21 cellular contexts compared by ENCODE assay signal in the genomic region with DNA sequence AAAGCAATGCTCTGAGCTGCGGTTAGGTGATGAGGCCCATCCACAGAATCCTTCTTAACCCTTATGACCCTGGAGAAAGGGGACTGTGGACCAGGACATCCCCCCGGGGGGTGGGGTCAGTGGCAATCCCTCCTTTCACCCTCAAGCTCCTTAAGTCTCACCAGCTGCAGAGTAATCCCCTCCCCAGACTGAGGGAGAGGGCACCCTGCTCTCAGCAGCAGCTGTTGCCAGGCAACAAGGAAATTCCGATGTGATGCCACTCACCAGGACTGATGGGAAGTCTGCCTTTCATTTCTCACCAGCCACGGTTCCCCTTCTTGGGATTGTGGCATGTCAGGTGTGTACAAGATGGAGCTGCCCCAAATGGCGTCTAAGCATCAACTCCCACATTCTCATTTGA.
DNase-seq lines count a peak whose midpoint lies in the region; ATAC-seq, FAIRE-seq and TF ChIP-seq lines count a peak whose summit lies in the region.
"Had no signal": no experiment of that assay in that cellular context is flagged by ENCODE, and none has a peak within 500 bp of the region (broad histone marks: within the 10 kb centered on the region; RNA-seq: fewer than 3 reads in every experiment).

No MANE protein-coding gene starts in this region.

- H3K9me3 ChIP-seq in HepG2 (ENCODE audit: low read length) (no peaks in the 10 kb centered on the region), right lobe of liver (no peaks in the 10 kb centered on the region), neuronal stem cell (replicated peaks in 1 of 2; ENCODE audit: control insufficient read depth in 2 of 2, insufficient read depth in 1 of 2, low read depth in 1 of 2, low read length in 2 of 2) (no peaks in the 10 kb centered on the region)
- H3K9me3 ChIP-seq: BLaER1 treated with 17β-estradiol and CSF1 and Interleukin-3, amounts not matched to agents 10 nM and 100 nM; HAP-1; Peyer's patch had no signal

- H3K27me3 ChIP-seq in HepG2 (ENCODE audit: control insufficient read depth in 1 of 2, insufficient read depth in 2 of 2, low read length in 2 of 2) (no peaks in the 10 kb centered on the region), right lobe of liver (no peaks in the 10 kb centered on the region), neuronal stem cell (ENCODE audit: control insufficient read depth in 3 of 3, insufficient read depth in 3 of 3, low read depth in 1 of 3, low read length in 3 of 3) (peaks cover 0 to 2% (median 0%) of the 10 kb centered on the region in 3 experiments)
- H3K27me3 ChIP-seq: BLaER1 treated with 17β-estradiol and CSF1 and Interleukin-3, amounts not matched to agents 10 nM and 100 nM; Peyer's patch had no signal

- no peak overlapping the region for H3K4ac ChIP-seq in neuronal stem cell (ENCODE audit: low read length)

- no peak for TF ChIP-seq RAD21 in HepG2 (CRISPR knock-in tag; IDR thresholded peaks at IDR 0.05)

- no peaks in the 10 kb centered on the region for H3K79me2 ChIP-seq in HepG2 (ENCODE audit: insufficient read depth, low read length)

- no peak overlapping the region for H2AK5ac ChIP-seq in neuronal stem cell (ENCODE audit: low read depth, low read length)

- H3K18ac ChIP-seq in neuronal stem cell (ENCODE audit: low read length), result no peak overlapping the region

- H3K23ac ChIP-seq in neuronal stem cell (ENCODE audit: low read depth, low read length, poor library complexity), result no peak overlapping the region

- peaks cover 13 to 18% of the 10 kb centered on the region in 2 donors for H3K27me3 Mint-ChIP-seq in natural killer cell treated with Interleukin-12 subunit alpha and Interleukin-12 subunit beta and Interleukin-15 and Interleukin-18, amount 100 ng/mL, for 72 hours
- H3K27me3 Mint-ChIP-seq in Calu3 (ENCODE audit: unreplicated experiment), result no peaks in the 10 kb centered on the region

- H3K4me3 ChIP-seq in HepG2 (replicated peaks in 1 of 3; ENCODE audit: insufficient read depth in 1 of 3, low read depth in 2 of 3, low read length in 3 of 3) (no peak overlapping the region), right lobe of liver (no peak overlapping the region), neuronal stem cell (ENCODE audit: low read length in 2 of 2) (no peak overlapping the region)
- H3K4me3 ChIP-seq: BLaER1 treated with 17β-estradiol and CSF1 and Interleukin-3, amounts not matched to agents 10 nM and 100 nM; GM23248; HAP-1; Peyer's patch had no signal

- no peaks in the 10 kb centered on the region for H4K20me1 ChIP-seq in HepG2 (ENCODE audit: insufficient read depth, low read length)
- H4K20me1 ChIP-seq: BLaER1 treated with 17β-estradiol and CSF1 and Interleukin-3, amounts not matched to agents 10 nM and 100 nM had no signal

- no peak for DNase-seq in HepG2 (ENCODE audit: low spot score)
- no peak for DNase-seq in right lobe of liver
- DNase-seq in ecto neural progenitor cell (ENCODE audit: low spot score), result peak; percentile 55
- peak; percentile 8 for DNase-seq in neuronal stem cell (ENCODE audit: low spot score)
- DNase-seq in natural killer cell treated with Interleukin-12 subunit alpha and Interleukin-12 subunit beta and Interleukin-15 and Interleukin-18, amount 100 ng/mL, for 72 hours (ENCODE audit: low spot score), result no peak
- no peak for DNase-seq in stimulated activated naive CD4-positive, alpha-beta T cell treated with Interleukin-2 at 50 U/mL for 16 hours (lab: John Stamatoyannopoulos, UW)
- no peak for DNase-seq in Calu3
- DNase-seq: CD8-positive, alpha-beta T cell; GM23248; MM.1S; NCI-H1092 treated with DMSO at 0.1 percent for 48 hours; NCI-H2081; Peyer's patch had no signal

- peaks cover 6 to 10% of the 10 kb centered on the region in 2 donors for H3K4me1 Mint-ChIP-seq in natural killer cell treated with Interleukin-12 subunit alpha and Interleukin-12 subunit beta and Interleukin-15 and Interleukin-18, amount 100 ng/mL, for 72 hours (ENCODE audit: low read depth in 2 of 2)
- H3K4me1 Mint-ChIP-seq in Calu3 (ENCODE audit: low read depth, unreplicated experiment), result peaks cover 9% of the 10 kb centered on the region

- H3K4me3 Mint-ChIP-seq in natural killer cell treated with Interleukin-12 subunit alpha and Interleukin-12 subunit beta and Interleukin-15 and Interleukin-18, amount 100 ng/mL, for 72 hours, result no peak overlapping the region
- H3K4me3 Mint-ChIP-seq in Calu3 (ENCODE audit: low read depth, unreplicated experiment), result no peak overlapping the region
- H3K4me3 Mint-ChIP-seq: CD8-positive, alpha-beta T cell had no signal

- H3K79me1 ChIP-seq in neuronal stem cell (ENCODE audit: low read depth, low read length), result no peaks in the 10 kb centered on the region

- CTCF ChIA-PET in HepG2 (lab: Yijun Ruan, JAX; ENCODE audit: low intra/inter-chr PET ratio, low total read pairs), result no interaction called here
- CTCF ChIA-PET in Calu3 (lab: Charles Lee), result interaction anchor here (0.7 kb wide), 1 partner anchor 1107 kb away, joined by 3 read pairs; no protein-coding TSS in a partner anchor

- H2BK120ac ChIP-seq in neuronal stem cell (ENCODE audit: low read depth, low read length), result no peak overlapping the region

- FAIRE-seq in HepG2 (lab: Jason Lieb, UNC), result no peak
- FAIRE-seq: D721Med, GM12892, GM18507, HTR-8/SVneo had no signal

- TF ChIP-seq POLR2A in HepG2 (IDR thresholded peaks at IDR 0.05; ENCODE audit: insufficient read depth in 1 of 2, low read depth in 2 of 2, low read length in 2 of 2) (no peak), right lobe of liver (IDR thresholded peaks at IDR 0.05) (no peak)

- H2BK5ac ChIP-seq in neuronal stem cell (ENCODE audit: low read length), result no peak overlapping the region

- 100% methylated on average over 5 of the region's 5 CpGs for WGBS in HepG2 (ENCODE audit: low lambda C conversion rate)
- 83% methylated on average over 1 of the region's 5 CpGs for WGBS in right lobe of liver (ENCODE audit: insufficient coverage, low coverage, low lambda C conversion rate, missing lambda C conversion rate)
- WGBS in neuronal stem cell (ENCODE audit: extremely low coverage in 2 of 2, insufficient read length in 2 of 2, insufficient replicate concordance in 1 of 2), 2 donors, result no CpG with 5 or more reads among the region's 5 CpGs

- no peaks in the 10 kb centered on the region for H3K36me3 Mint-ChIP-seq in natural killer cell treated with Interleukin-12 subunit alpha and Interleukin-12 subunit beta and Interleukin-15 and Interleukin-18, amount 100 ng/mL, for 72 hours
- no peaks in the 10 kb centered on the region for H3K36me3 Mint-ChIP-seq in Calu3 (ENCODE audit: insufficient read depth, unreplicated experiment)
- H3K36me3 Mint-ChIP-seq: CD8-positive, alpha-beta T cell had no signal

- H2BK15ac ChIP-seq in neuronal stem cell (ENCODE audit: low read length), result no peak overlapping the region

- peak overlapping the region; percentile 78 for H3K27ac ChIP-seq in HepG2 (ENCODE audit: extremely low read length, insufficient read depth, low read length)
- no peak overlapping the region for H3K27ac ChIP-seq in right lobe of liver
- no peak overlapping the region for H3K27ac ChIP-seq in neuronal stem cell (replicated peaks; ENCODE audit: low read length)
- H3K27ac ChIP-seq: BLaER1 treated with 17β-estradiol and CSF1 and Interleukin-3, amounts not matched to agents 10 nM and 100 nM; GM23248; Peyer's patch had no signal

- no peak overlapping the region for H3K14ac ChIP-seq in neuronal stem cell (ENCODE audit: low read length)

- no peak overlapping the region for H2AFZ ChIP-seq in HepG2 (ENCODE audit: low read length)
- no peak overlapping the region for H2AFZ ChIP-seq in neuronal stem cell (ENCODE audit: low read length)
- H2AFZ ChIP-seq: GM23248 had no signal

- TF ChIP-seq CTCF in HepG2 (CRISPR knock-in tag; IDR thresholded peaks at IDR 0.05), result no peak
- no peak for TF ChIP-seq CTCF in right lobe of liver (IDR thresholded peaks at IDR 0.05)
- TF ChIP-seq CTCF in Calu3 (IDR thresholded peaks at IDR 0.05; ENCODE audit: unreplicated experiment), result no peak

- H3K9me3 Mint-ChIP-seq in natural killer cell treated with Interleukin-12 subunit alpha and Interleukin-12 subunit beta and Interleukin-15 and Interleukin-18, amount 100 ng/mL, for 72 hours, result no peaks in the 10 kb centered on the region
- no peaks in the 10 kb centered on the region for H3K9me3 Mint-ChIP-seq in Calu3 (ENCODE audit: low read depth, unreplicated experiment)
- H3K9me3 Mint-ChIP-seq: CD8-positive, alpha-beta T cell had no signal

- BruUV-seq in HepG2 (replicated peaks; lab: Mats Ljungman, UMichigan) (no TSS peak), Calu3 (replicated peaks; lab: Mats Ljungman, UMichigan) (no TSS peak)

- in situ Hi-C loops in HepG2 (cut with HindIII; ENCODE audit: extremely low pct_ligation_motif_present, low pct_unique_long_range_greater_than_20kb), result no loop called here

- H3K4me2 ChIP-seq in HepG2 (ENCODE audit: low read depth, low read length) (no peak overlapping the region), neuronal stem cell (ENCODE audit: insufficient read depth, low read length, poor library complexity, severe bottlenecking) (no peak overlapping the region)
- H3K4me2 ChIP-seq: BLaER1 treated with 17β-estradiol and CSF1 and Interleukin-3, amounts not matched to agents 10 nM and 100 nM had no signal

- peaks cover 11 to 38% of the 10 kb centered on the region in 2 experiments; a peak in 4 of 5 replicates for H3K36me3 ChIP-seq in HepG2 (replicated peaks in 1 of 2; ENCODE audit: control insufficient read depth in 1 of 2, insufficient read depth in 2 of 2, low read length in 2 of 2)
- H3K36me3 ChIP-seq in right lobe of liver, result peaks cover 0 to 17% (median 0%) of the 10 kb centered on the region in 4 donors
- peaks cover 26 to 94% of the 10 kb centered on the region in 2 donors for H3K36me3 ChIP-seq in neuronal stem cell (replicated peaks in 1 of 2; ENCODE audit: control insufficient read depth in 2 of 2, insufficient read depth in 2 of 2, low read length in 2 of 2)
- H3K36me3 ChIP-seq: BLaER1 treated with 17β-estradiol and CSF1 and Interleukin-3, amounts not matched to agents 10 nM and 100 nM had no signal

- H3K27ac Mint-ChIP-seq in natural killer cell treated with Interleukin-12 subunit alpha and Interleukin-12 subunit beta and Interleukin-15 and Interleukin-18, amount 100 ng/mL, for 72 hours, result no peak overlapping the region
- no peak overlapping the region for H3K27ac Mint-ChIP-seq in Calu3 (ENCODE audit: unreplicated experiment)
- H3K27ac Mint-ChIP-seq: CD8-positive, alpha-beta T cell had no signal

- TF ChIP-seq EP300 in HepG2 (IDR thresholded peaks at IDR 0.05; ENCODE audit: low read depth in 2 of 2, low read length in 2 of 2) (no peak), HepG2 (CRISPR knock-in tag; IDR thresholded peaks at IDR 0.05; ENCODE audit: borderline replicate concordance) (no peak)

- H2BK12ac ChIP-seq in neuronal stem cell (ENCODE audit: low read length), result no peak overlapping the region

- ATAC-seq in HepG2 (no peak), right lobe of liver (no peak), HG03280 (IDR thresholded peaks at IDR 0.05; ENCODE audit: unreplicated experiment) (no peak)
- ATAC-seq in natural killer cell treated with Interleukin-12 subunit alpha and Interleukin-12 subunit beta and Interleukin-15 and Interleukin-18, amount 100 ng/mL, for 72 hours, result no peak
- ATAC-seq: CD8-positive, alpha-beta T cell; Right ventricle myocardium inferior had no signal

- POLR2A ChIA-PET in HepG2 (lab: Yijun Ruan, JAX), result no interaction called here

- peak overlapping the region; percentile 50 for H4K91ac ChIP-seq in neuronal stem cell (ENCODE audit: low read depth, low read length, poor library complexity)

- H3K9ac ChIP-seq in HepG2 (ENCODE audit: insufficient read depth, low read depth, low read length) (no peak overlapping the region), neuronal stem cell (ENCODE audit: low read depth, low read length, poor library complexity) (no peak overlapping the region)
- H3K9ac ChIP-seq: BLaER1 treated with 17β-estradiol and CSF1 and Interleukin-3, amounts not matched to agents 10 nM and 100 nM; GM23248 had no signal

- H4K8ac ChIP-seq in neuronal stem cell (ENCODE audit: low read depth, low read length), result no peak overlapping the region

- intact Hi-C loops in HepG2 (cut with micrococcal nuclease; ENCODE audit: unreplicated experiment), result no loop called here
- intact Hi-C loops in right lobe of liver (cut with DNase I), result no loop called here
- intact Hi-C loops in Calu3 (cut with micrococcal nuclease; ENCODE audit: unreplicated experiment), result no loop called here

- H3K4me1 ChIP-seq in HepG2 (ENCODE audit: insufficient read depth, low read length), result peaks cover 25% of the 10 kb centered on the region
- H3K4me1 ChIP-seq in right lobe of liver, result no peaks in the 10 kb centered on the region
- peaks cover 5 to 10% of the 10 kb centered on the region in 2 donors for H3K4me1 ChIP-seq in neuronal stem cell (ENCODE audit: control insufficient read depth in 2 of 2, insufficient read depth in 1 of 2, low read depth in 1 of 2, low read length in 2 of 2)
- H3K4me1 ChIP-seq: BLaER1 treated with 17β-estradiol and CSF1 and Interleukin-3, amounts not matched to agents 10 nM and 100 nM; HAP-1; Peyer's patch had no signal

Comparison
In these comparisons a context has a peak if more than half of its experiments do, and no peak if none do; other contexts are left out.
1. DNase-seq: peak in ecto neural progenitor cell (single experiment) and neuronal stem cell (single experiment); none in HepG2 (single experiment), right lobe of liver (0 of 3), natural killer cell treated with Interleukin-12 subunit alpha and Interleukin-12 subunit beta and Interleukin-15 and Interleukin-18, amount 100 ng/mL, for 72 hours (single experiment), stimulated activated naive CD4-positive, alpha-beta T cell treated with Interleukin-2 at 50 U/mL for 16 hours (single experiment) and Calu3 (single experiment).